Comparison of ENCODE assay signal across 18 cellular contexts in the genomic region with DNA sequence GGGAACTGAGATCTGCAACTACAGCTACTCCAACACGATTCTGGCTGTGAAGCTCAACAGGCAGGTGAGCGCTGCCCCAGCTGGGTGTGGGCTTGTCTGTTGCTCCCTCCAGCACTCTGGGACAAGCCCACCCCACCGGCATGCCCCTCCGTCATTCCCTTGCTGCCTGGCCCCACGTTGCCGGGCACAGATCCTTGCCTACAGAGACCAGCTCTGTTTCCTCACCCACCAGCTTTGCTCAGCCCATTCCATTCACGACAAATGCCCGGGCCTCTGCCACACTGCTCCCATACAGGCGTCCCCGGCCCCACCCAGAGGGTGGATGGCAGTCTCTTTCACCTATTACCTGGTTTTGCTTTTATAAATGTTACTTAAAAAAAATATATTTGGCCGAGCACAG.
"Had no signal": no experiment of that assay in that cellular context is flagged by ENCODE, and none has a peak within 500 bp of the region (broad histone marks: within the 10 kb centered on the region; RNA-seq: fewer than 3 reads in every experiment).

No MANE protein-coding gene starts in this region.

- H3K9me3 ChIP-seq: left ventricle myocardium inferior, pancreas, upper lobe of left lung had no signal

- H3K27me3 Mint-ChIP-seq: activated naive CD4-positive, alpha-beta T cell treated with anti-CD3 and anti-CD28 coated beads, Interleukin-2, amount 10 ng/mL, durations not matched to agents 7 days and 5 days; naive thymus-derived CD8-positive, alpha-beta T cell had no signal

- H3K4me1 ChIP-seq: pancreas had no signal

- H3K9me3 Mint-ChIP-seq: activated naive CD4-positive, alpha-beta T cell treated with anti-CD3 and anti-CD28 coated beads, Interleukin-2, amount 10 ng/mL, durations not matched to agents 7 days and 5 days; mesothelial cell of epicardium; naive thymus-derived CD8-positive, alpha-beta T cell had no signal

- H3K4me3 Mint-ChIP-seq: activated naive CD4-positive, alpha-beta T cell treated with anti-CD3 and anti-CD28 coated beads, Interleukin-2, amount 10 ng/mL, durations not matched to agents 7 days and 5 days; mesothelial cell of epicardium; naive thymus-derived CD8-positive, alpha-beta T cell had no signal

- DNase-seq: activated CD4-positive, alpha-beta T cell treated with anti-CD3 and anti-CD28 coated beads for 1 hour; activated CD8-positive, alpha-beta memory T cell treated with anti-CD3 and anti-CD28 coated beads for 24 hours; activated CD8-positive, alpha-beta memory T cell treated with anti-CD3 and anti-CD28 coated beads, Interleukin-2, amount 50 U/mL, for 4 hours; activated naive CD4-positive, alpha-beta T cell treated with anti-CD3 and anti-CD28 coated beads, Interleukin-2, amount 10 ng/mL, durations not matched to agents 7 days and 5 days; activated T-cell treated with anti-CD3 and anti-CD28 coated beads, Interleukin-2, amount 50 U/mL, for 48 hours; amygdala; foreskin fibroblast; kidney; left ventricle myocardium inferior; mammary epithelial cell; naive thymus-derived CD8-positive, alpha-beta T cell; stimulated activated CD4-positive, alpha-beta T cell treated with anti-CD3 and anti-CD28 coated beads, Interleukin-4, amount 100 ng/mL, for 1 hour; stimulated activated naive CD4-positive, alpha-beta T cell treated with Interleukin-2 at 50 U/mL for 16 hours; upper lobe of left lung had no signal

- H3K4me1 Mint-ChIP-seq: activated naive CD4-positive, alpha-beta T cell treated with anti-CD3 and anti-CD28 coated beads, Interleukin-2, amount 10 ng/mL, durations not matched to agents 7 days and 5 days had no signal

- H3K27me3 ChIP-seq: pancreas, upper lobe of left lung had no signal

- ATAC-seq: naive thymus-derived CD8-positive, alpha-beta T cell; pancreas had no signal

- H3K27ac Mint-ChIP-seq: activated naive CD4-positive, alpha-beta T cell treated with anti-CD3 and anti-CD28 coated beads, Interleukin-2, amount 10 ng/mL, durations not matched to agents 7 days and 5 days; mesothelial cell of epicardium had no signal

- FAIRE-seq: endometrium, kidney, pancreas had no signal

- H3K4me3 ChIP-seq: left ventricle myocardium inferior, pancreas, SK-N-MC, upper lobe of left lung had no signal

- H3K27ac ChIP-seq: left ventricle myocardium inferior, pancreas, SK-N-MC, upper lobe of left lung had no signal
